ENCODE assay signal across 17 cellular contexts in the genomic region with DNA sequence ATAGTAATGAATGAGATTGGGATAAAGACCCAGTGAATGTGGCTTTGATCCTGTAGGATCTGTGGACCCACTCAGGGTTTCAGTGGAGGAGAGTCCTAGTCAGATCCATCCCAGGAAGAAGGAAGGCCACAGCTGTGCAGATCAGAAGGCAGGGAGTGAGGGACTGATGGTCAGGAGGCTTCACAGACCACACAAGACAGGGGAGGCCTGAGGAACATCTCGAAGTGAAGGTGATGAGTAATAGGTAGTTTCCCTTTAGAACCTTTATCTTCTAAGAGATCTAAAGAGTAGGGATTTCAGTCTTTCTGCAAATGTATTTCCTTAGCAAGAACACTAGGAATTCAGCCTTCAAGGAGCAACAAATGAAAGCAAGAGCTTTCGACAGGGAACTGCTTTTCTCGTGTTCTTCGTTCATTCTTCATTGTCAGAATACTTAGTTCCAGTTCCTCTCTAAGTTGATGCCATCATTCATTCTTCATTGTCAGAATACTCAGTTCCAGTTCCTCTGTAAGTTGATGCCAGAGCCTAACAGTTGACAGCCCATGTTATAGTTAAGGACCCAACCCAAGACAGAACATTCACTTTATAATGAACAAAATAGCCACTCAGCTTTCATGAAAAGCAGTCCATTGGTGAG.
DNase-seq lines count a peak whose midpoint lies in the region; ATAC-seq and TF ChIP-seq lines count a peak whose summit lies in the region.
"Had no signal": no experiment of that assay in that cellular context is flagged by ENCODE, and none has a peak within 500 bp of the region (broad histone marks: within the 10 kb centered on the region; RNA-seq: fewer than 3 reads in every experiment).

No MANE protein-coding gene starts in this region.

- no peaks in the 10 kb centered on the region for H3K36me3 ChIP-seq in PC-3 (ENCODE audit: low read depth, low read length)
- H3K36me3 ChIP-seq: vagina had no signal

- H2AFZ ChIP-seq in PC-3 (ENCODE audit: low read length), result no peak overlapping the region

- intact Hi-C loops in PC-3 (cut with micrococcal nuclease), result no loop called here

- no peak overlapping the region for H3K27ac ChIP-seq in PC-3 (ENCODE audit: low read length)
- H3K27ac ChIP-seq: BLaER1, vagina had no signal

- no TSS peak for BruUV-seq in PC-3 (replicated peaks; lab: Mats Ljungman, UMichigan)

- CTCF ChIA-PET in PC-3 (lab: Charles Lee), result no interaction called here

- H3K79me2 ChIP-seq in PC-3 (ENCODE audit: low read length), result no peaks in the 10 kb centered on the region

- no peak overlapping the region for H3K4me2 ChIP-seq in PC-3 (ENCODE audit: low read length)
- H3K4me2 ChIP-seq: BLaER1 had no signal

- H3K4me1 ChIP-seq in PC-3 (ENCODE audit: insufficient read depth, low read length), result peaks cover 16% of the 10 kb centered on the region

- no peaks in the 10 kb centered on the region for H3K9me3 ChIP-seq in PC-3 (ENCODE audit: low read length)
- H3K9me3 ChIP-seq: BLaER1, vagina had no signal

- no peaks in the 10 kb centered on the region for H3K27me3 ChIP-seq in PC-3 (ENCODE audit: low read length)
- H3K27me3 ChIP-seq: BLaER1, vagina had no signal

- peak; percentile 49 for ATAC-seq in GM21723 (IDR thresholded peaks at IDR 0.05; ENCODE audit: unreplicated experiment)
- ATAC-seq in PC-3, result no peak
- ATAC-seq in HG03342 (IDR thresholded peaks at IDR 0.05; ENCODE audit: unreplicated experiment), result no peak

- no peaks in the 10 kb centered on the region for H3F3A ChIP-seq in PC-3 (ENCODE audit: low read length, unreplicated experiment)

- DNase-seq in SIG-M5 treated with dmso at 0.1 percent for 504 hours (lab: John Stamatoyannopoulos, UW; ENCODE audit: unreplicated experiment), result peak; percentile 12
- DNase-seq in SIG-M5 (lab: John Stamatoyannopoulos, UW), result no peak
- peak; percentile 23 for DNase-seq in PC-3
- peak; percentile 63 for DNase-seq in islet precursor cell
- DNase-seq in NCI-H1930 (lab: John Stamatoyannopoulos, UW), result no peak
- no peak for DNase-seq in NCI-H524 (lab: John Stamatoyannopoulos, UW)
- DNase-seq: activated naive CD4-positive, alpha-beta T cell treated with Interleukin-2 at 50 U/mL for 16 hours; GF-D8; glutamatergic neuron; Kasumi-1; NCI-H1417 treated with DMSO at 0.1 percent for 48 hours; NCI-H2171 treated with DMSO at 0.1 percent for 48 hours; NCI-H748 treated with DMSO at 0.1 percent for 48 hours had no signal

- no peaks in the 10 kb centered on the region for H4K20me1 ChIP-seq in PC-3 (ENCODE audit: low read length)

- TF ChIP-seq CTCF in PC-3 (conservative IDR thresholded peaks at IDR 0.05; ENCODE audit: low read depth, low read length), result no peak

- no peak overlapping the region for H3K9ac ChIP-seq in PC-3 (ENCODE audit: low read length)
- H3K9ac ChIP-seq: BLaER1 had no signal

- H3K4me3 ChIP-seq in PC-3 (ENCODE audit: low read length), result no peak overlapping the region
- H3K4me3 ChIP-seq: BLaER1, vagina had no signal

- H3K9me2 ChIP-seq in PC-3 (replicated peaks; ENCODE audit: low read length), result no peaks in the 10 kb centered on the region

- POLR2A ChIA-PET in PC-3 (lab: Charles Lee; ENCODE audit: unreplicated experiment), result no interaction called here

Comparison
In these comparisons a context has a peak if more than half of its experiments do, and no peak if none do; other contexts are left out.
1. DNase-seq: peak in SIG-M5 treated with dmso at 0.1 percent for 504 hours (single experiment), PC-3 (single experiment) and islet precursor cell (single experiment); none in SIG-M5 (single experiment), NCI-H1930 (0 of 2) and NCI-H524 (0 of 2).